Comparison of ENCODE assay signal across 8 cellular contexts in the genomic region with DNA sequence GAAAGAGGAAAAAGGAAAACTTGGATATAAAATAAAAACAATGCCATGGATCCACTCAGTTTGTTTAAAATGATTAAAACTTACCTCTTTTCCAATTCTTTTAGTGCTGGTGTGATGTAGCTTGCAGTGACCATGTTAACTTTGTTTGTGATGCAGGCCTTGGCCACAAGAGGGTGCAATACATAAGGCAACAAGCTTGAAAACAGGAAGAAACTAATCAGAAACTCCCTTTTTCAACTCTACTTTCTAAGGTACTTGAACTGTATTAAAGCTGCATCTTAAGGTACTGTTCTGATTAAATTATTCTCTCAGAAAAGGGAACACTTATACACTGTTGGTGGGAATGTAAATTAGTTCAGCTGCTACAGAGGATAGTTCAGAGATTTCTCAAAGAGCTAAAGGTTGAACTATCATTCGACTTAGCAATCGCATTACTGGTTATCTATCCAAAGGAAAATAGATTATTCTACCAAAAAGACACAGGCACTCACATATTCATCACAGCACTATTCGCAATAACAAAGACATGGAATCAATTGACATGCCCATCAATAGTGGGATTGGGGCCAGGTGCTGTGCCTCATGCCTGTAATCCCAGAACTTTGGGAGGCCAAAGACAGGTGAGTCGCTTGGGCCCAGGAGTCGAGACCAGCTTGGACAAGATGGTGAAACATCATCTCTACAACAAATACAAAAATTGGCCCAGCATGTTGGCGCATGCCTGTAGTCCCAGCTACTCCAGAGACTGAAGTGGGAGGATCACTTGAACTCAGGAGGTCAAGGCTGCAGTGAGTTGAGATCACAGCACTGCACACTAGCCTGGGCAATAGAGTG. TPM values are rescaled to one million over a fixed set of nuclear protein-coding genes. Genes with fewer than 3 reads are reported as not detected.
A peak's percentile ranks its signal among the peaks of the same experiment; 100 is the strongest.
DNase-seq lines count a peak whose midpoint lies in the region; ATAC-seq, FAIRE-seq and TF ChIP-seq lines count a peak whose summit lies in the region.

No MANE protein-coding gene starts in this region.

- H3K4me2 ChIP-seq in SU-DHL-6 (ENCODE audit: low read depth, low read length, poor library complexity, severe bottlenecking) (no peak overlapping the region), GM12878 (ENCODE audit: control insufficient read depth, insufficient read depth) (no peak overlapping the region)

- no peaks in the 10 kb centered on the region for H3K79me2 ChIP-seq in SU-DHL-6 (ENCODE audit: insufficient read depth, low read length)
- no peaks in the 10 kb centered on the region for H3K79me2 ChIP-seq in GM12878 (ENCODE audit: control insufficient read depth, insufficient read depth, low read length)

- peaks cover 16% of the 10 kb centered on the region for H3K36me3 ChIP-seq in cardiac muscle cell
- no peaks in the 10 kb centered on the region for H3K36me3 ChIP-seq in SU-DHL-6 (ENCODE audit: low read length)
- no peaks in the 10 kb centered on the region for H3K36me3 ChIP-seq in GM12878 (ENCODE audit: control insufficient read depth in 2 of 2, insufficient read depth in 2 of 2, low read length in 1 of 2)

- H2AFZ ChIP-seq in SU-DHL-6 (ENCODE audit: low read depth, low read length, severe bottlenecking) (no peak overlapping the region), GM12878 (ENCODE audit: control insufficient read depth, low read depth, low read length) (no peak overlapping the region)

- no peak for TF ChIP-seq EP300 in GM12878 (IDR thresholded peaks at IDR 0.05; ENCODE audit: borderline replicate concordance in 1 of 2, control insufficient read depth in 1 of 2, low read depth in 2 of 2, low read length in 2 of 2)

- ATAC-seq in Right ventricle myocardium inferior (no peak), HG02798 (IDR thresholded peaks at IDR 0.05; ENCODE audit: poor library complexity, unreplicated experiment) (peak; percentile 99), GM12878 (peak; percentile 97)

- TF ChIP-seq CTCF in cardiac muscle cell (IDR thresholded peaks at IDR 0.05; ENCODE audit: low read depth, low read length) (peak; percentile 94), SU-DHL-6 (IDR thresholded peaks at IDR 0.05; ENCODE audit: insufficient read depth, low read length, poor library complexity, severe bottlenecking) (peak; percentile 86), GM12878 (IDR thresholded peaks at IDR 0.05 in 2 of 3, conservative IDR thresholded peaks at IDR 0.05 in 1 of 3; ENCODE audit: control insufficient read depth in 2 of 3, extremely low read depth in 1 of 3, insufficient read depth in 1 of 3, low read depth in 3 of 3, low read length in 3 of 3) (peak; percentile 83 to 93 (median 91))

- no peak for TF ChIP-seq POLR2A in GM12878 (IDR thresholded peaks at IDR 0.05; ENCODE audit: low read depth, low read length)

- TF ChIP-seq RAD21 in GM12878 (IDR thresholded peaks at IDR 0.05; ENCODE audit: insufficient read depth, low read depth, low read length) = peak; percentile 73

- H4K20me1 ChIP-seq in SU-DHL-6 (ENCODE audit: low read depth, low read length) = no peaks in the 10 kb centered on the region
- no peaks in the 10 kb centered on the region for H4K20me1 ChIP-seq in GM12878 (ENCODE audit: control insufficient read depth, insufficient read depth)

- no peaks in the 10 kb centered on the region for H3K27me3 ChIP-seq in cardiac muscle cell
- H3K27me3 ChIP-seq in SU-DHL-6 (ENCODE audit: low read length) = no peaks in the 10 kb centered on the region
- H3K27me3 ChIP-seq in GM12878 (replicated peaks in 1 of 2; ENCODE audit: control insufficient read depth in 2 of 2, insufficient read depth in 2 of 2, low read length in 1 of 2) = no peaks in the 10 kb centered on the region

- DNase-seq in cardiac muscle cell (ENCODE audit: low read depth in 1 of 2, low spot score in 1 of 2) = peak; percentile 62 to 87
- DNase-seq in Right ventricle myocardium inferior (ENCODE audit: missing footprints) = no peak
- peak; percentile 46 for DNase-seq in NCI-H1105 (lab: John Stamatoyannopoulos, UW)
- DNase-seq in GM12878 (ENCODE audit: low read depth, low spot score) = peak; percentile 37
- DNase-seq in iPS-NIHi7 (ENCODE audit: extremely low spot score) = peak; percentile 65
- peak; percentile 3 to 6 for DNase-seq in stimulated activated CD4-positive, alpha-beta T cell treated with anti-CD3 and anti-CD28 coated beads, Interleukin-15, amount 100 ng/mL, for 1 hour (ENCODE audit: low read depth in 1 of 2, low spot score in 1 of 2)

- H3K9ac ChIP-seq in SU-DHL-6 (ENCODE audit: low read length) (no peak overlapping the region), GM12878 (ENCODE audit: control insufficient read depth, insufficient read depth, low read length) (no peak overlapping the region)

- H3K4me1 ChIP-seq in cardiac muscle cell (ENCODE audit: low read depth) = no peaks in the 10 kb centered on the region
- no peaks in the 10 kb centered on the region for H3K4me1 ChIP-seq in GM12878 (ENCODE audit: control insufficient read depth, insufficient read depth, low read length)

- H3K9me3 ChIP-seq in cardiac muscle cell (ENCODE audit: low read depth) = no peaks in the 10 kb centered on the region
- H3K9me3 ChIP-seq in SU-DHL-6 (ENCODE audit: insufficient read depth, low read length) = no peaks in the 10 kb centered on the region
- no peaks in the 10 kb centered on the region for H3K9me3 ChIP-seq in GM12878 (replicated peaks; ENCODE audit: control insufficient read depth, insufficient read depth, low read length)

- intact Hi-C loops in Right ventricle myocardium inferior (cut with DNase I) = loop anchor here (10.0 kb wide), 1 partner anchor 432 kb away; no protein-coding TSS in a partner anchor
- intact Hi-C loops in GM12878 (cut with micrococcal nuclease; ENCODE audit: unreplicated experiment) = loop anchor here (2.0 to 5.0 kb wide), 2 partner anchors 124 to 438 kb away; no protein-coding TSS in a partner anchor

- POLR2A ChIA-PET in GM12878 (lab: Charles Lee) = no interaction called here

- WGBS in GM12878 (ENCODE audit: insufficient coverage, insufficient replicate concordance, low lambda C conversion rate, missing lambda C conversion rate) = 77% methylated on average over 6 of the region's 6 CpGs

- SMC1A ChIA-PET in GM12878 (lab: Charles Lee; ENCODE audit: uncharacterized antibody, unreplicated experiment) = interaction anchor here (0.5 to 3.2 kb wide), 12 partner anchors 13 to 1061 kb away, joined by 3 to 36 read pairs (median 4); no protein-coding TSS in a partner anchor

- FAIRE-seq in GM12878 (lab: Jason Lieb, UNC) = peak; percentile 89

- no TSS peak for BruUV-seq in GM12878 (replicated peaks; lab: Mats Ljungman, UMichigan)

- CTCF ChIA-PET in GM12878 (lab: Yijun Ruan, JAX) = interaction anchor here (0.6 to 3.8 kb wide), 33 partner anchors 8 to 1274 kb away, joined by 3 to 108 read pairs (median 4); a partner anchor contains a TSS

- no peaks in the 10 kb centered on the region for H3K9me2 ChIP-seq in SU-DHL-6 (replicated peaks; ENCODE audit: insufficient read depth, low read length)

- no peaks in the 10 kb centered on the region for H3F3A ChIP-seq in SU-DHL-6 (ENCODE audit: insufficient read depth)

- no peak overlapping the region for H3K4me3 ChIP-seq in cardiac muscle cell
- no peak overlapping the region for H3K4me3 ChIP-seq in SU-DHL-6 (ENCODE audit: insufficient read depth, low read length, poor library complexity, severe bottlenecking)
- H3K4me3 ChIP-seq in GM12878 = no peak overlapping the region

- in situ Hi-C loops in GM12878 (cut with MboI) = loop anchor here (5.0 kb wide), 1 partner anchor 439 kb away; no protein-coding TSS in a partner anchor

- H3K27ac ChIP-seq in cardiac muscle cell = no peak overlapping the region
- H3K27ac ChIP-seq in SU-DHL-6 (ENCODE audit: low read depth, low read length) = no peak overlapping the region
- no peak overlapping the region for H3K27ac ChIP-seq in GM12878 (ENCODE audit: control insufficient read depth, insufficient read depth)

- RAD21 ChIA-PET in GM12878 (lab: Charles Lee; ENCODE audit: unreplicated experiment) = interaction anchor here (0.7 to 1.6 kb wide), 8 partner anchors 132 to 488 kb away, joined by 3 to 18 read pairs (median 5); no protein-coding TSS in a partner anchor

TF ChIP-seq in GM12878, 131 proteins besides CTCF, POLR2A, EP300 and RAD21 (continues in another document):
- TF ChIP-seq FOXK2 (IDR thresholded peaks at IDR 0.05) = no peak

RNA-seq across cellular contexts. Expression of a gene that starts 50.9 kb away (rescaled TPM):
- total RNA-seq in cardiac muscle cell = 25.0 and 42.1 TPM in 2 replicates
- 31.3 and 32.6 TPM in 2 replicates for polyA plus RNA-seq in cardiac muscle cell
- 19.2 TPM for total RNA-seq in Right ventricle myocardium inferior
- 10.8 and 10.9 TPM in 2 replicates for total RNA-seq in GM12878 (2013; cell fraction: nucleolus; rRNA removed)
- 0.40 and 0.49 TPM in 2 replicates for total RNA-seq in GM12878 (2014; rRNA removed)
- 0.27 and 0.37 TPM in 2 replicates for total RNA-seq in GM12878 (2014; rRNA removed; fragmentation: Illumina TruSeq; extraction: Trizol)
- total RNA-seq in GM12878 (2021) = 0.35 and 0.54 TPM in 2 replicates
- polyA plus RNA-seq in GM12878 (2011; ENCODE audit: low read depth) = 1.2 TPM
- 8.0 and 10.4 TPM in 2 replicates for polyA plus RNA-seq in GM12878 (2011; rRNA removed)
- 2.9 and 3.1 TPM in 2 replicates for polyA plus RNA-seq in GM12878 (2011; cell fraction: cytosol; rRNA removed)
- 27.7 and 34.8 TPM in 2 replicates for polyA plus RNA-seq in GM12878 (2011; cell fraction: nucleus; rRNA removed)
- 0.97 and 1.7 TPM in 2 replicates for polyA plus RNA-seq in GM12878 (2012)
- 0.29 and 0.50 TPM in 2 replicates for polyA plus RNA-seq in GM12878 (2014; fragmentation: Illumina TruSeq; extraction: Trizol)
- under 1 TPM; 0.09 to 0.11 TPM for polyA plus RNA-seq in GM12878 (2014; fragmentation: Nextera tagmentation; extraction: Ambion mirVana)
- 0.27 and 0.44 TPM in 2 replicates for polyA plus RNA-seq in GM12878 (2014; rRNA removed)
- under 1 TPM; 0.37 to 0.62 TPM for polyA plus RNA-seq in GM12878 (2016; fragmentation: Nextera tagmentation; extraction: Ambion mirVana)
- 10.9 and 11.4 TPM in 2 replicates for polyA minus RNA-seq in GM12878 (2011; rRNA and poly(A)+ RNA removed)
- polyA minus RNA-seq in GM12878 (2011; cell fraction: cytosol; rRNA and poly(A)+ RNA removed) = 2.6 and 3.1 TPM in 2 replicates
- polyA minus RNA-seq in GM12878 (2011; cell fraction: nucleus; rRNA and poly(A)+ RNA removed) = 15.0 and 17.3 TPM in 2 replicates
